In genomic region chr2:225236769-225237323, GRCh38 we compare ENCODE assay signal across 28 cellular contexts.
"Had no signal": no experiment of that assay in that cellular context is flagged by ENCODE, and none has a peak within 500 bp of the region (broad histone marks: within the 10 kb centered on the region; RNA-seq: fewer than 3 reads in every experiment).

No MANE protein-coding gene starts in this region.

- H3K36me3 ChIP-seq: breast epithelium, colonic mucosa, Peyer's patch, SJCRH30, WERI-Rb-1 had no signal

- H3K4me1 ChIP-seq: breast epithelium, colonic mucosa, Peyer's patch, SJCRH30 had no signal

- H3K9me3 ChIP-seq: breast epithelium, colonic mucosa, Peyer's patch, SK-N-SH had no signal

- H3K27me3 ChIP-seq: breast epithelium, colonic mucosa, Peyer's patch, SJCRH30 had no signal

- H3K4me3 ChIP-seq: breast epithelium, colonic mucosa, Peyer's patch, SJCRH30 had no signal

- DNase-seq: activated CD4-positive, alpha-beta memory T cell treated with anti-CD3 and anti-CD28 coated beads, Interleukin-2, amount 10 ng/mL, durations not matched to agents 7 days and 5 days; activated CD4-positive, alpha-beta T cell treated with anti-CD3 and anti-CD28 coated beads for 36 hours; activated CD4-positive, alpha-beta T cell treated with anti-CD3 and anti-CD28 coated beads, Interleukin-2, amount 50 U/mL, for 1 hour; activated gamma-delta T cell treated with Interleukin-2 at 50 U/mL for 16 hours; activated naive CD4-positive, alpha-beta T cell treated with anti-CD3 and anti-CD28 coated beads, Interleukin-2, amount 50 U/mL, for 16 hours; activated naive CD8-positive, alpha-beta T cell treated with anti-CD3 and anti-CD28 coated beads, Interleukin-2, amount 10 ng/mL, durations not matched to agents 7 days and 5 days; activated T-cell treated with anti-CD3 and anti-CD28 coated beads for 4 hours; activated T-cell treated with anti-CD3 and anti-CD28 coated beads, Interleukin-2, amount 50 U/mL, for 48 hours; aorta; caudate nucleus; colonic mucosa; NCI-H1092; NCI-H1417 treated with DMSO at 0.1 percent for 48 hours; NCI-H1694; NCI-H2029; NCI-H2107; NCI-H345; NCI-H510A; NCI-H526 treated with DMSO at 0.1 percent for 48 hours; NCI-H82; Peyer's patch; Right ventricle myocardium superior; SJCRH30; SK-N-SH; T-helper 1 cell; WERI-Rb-1 had no signal

- ATAC-seq: activated CD4-positive, alpha-beta T cell treated with anti-CD3 and anti-CD28 coated beads for 36 hours had no signal

- H3K27ac ChIP-seq: breast epithelium, colonic mucosa, Peyer's patch, RWPE1, SJCRH30, WERI-Rb-1 had no signal
